In genomic region chr3:45803252-45803935, GRCh38 we compare ENCODE assay signal across 24 cellular contexts. TPM values are rescaled to one million over a fixed set of nuclear protein-coding genes. Genes with fewer than 3 reads are reported as not detected.
"Had no signal": no experiment of that assay in that cellular context is flagged by ENCODE, and none has a peak within 500 bp of the region (broad histone marks: within the 10 kb centered on the region; RNA-seq: fewer than 3 reads in every experiment).

No MANE protein-coding gene starts in this region.

- H3K27ac ChIP-seq: esophagus squamous epithelium, lower lobe of right lung, ovary, psoas muscle, sigmoid colon, stomach, thyroid gland, upper lobe of left lung had no signal

- H3K9me3 ChIP-seq: esophagus squamous epithelium, lower lobe of right lung, ovary, psoas muscle, sigmoid colon, stomach, thyroid gland, upper lobe of left lung had no signal

- H3K36me3 Mint-ChIP-seq: stimulated activated effector memory CD8-positive, alpha-beta T cell treated with anti-CD3 and anti-CD28 coated beads, Interleukin-12 subunit alpha, Interleukin-12 subunit beta, amount 100 ng/mL, for 72 hours had no signal

- DNase-seq: cortex of kidney; effector memory CD8-positive, alpha-beta T cell; erythroblast; esophagus squamous epithelium; foreskin melanocyte; hypothalamus; left ventricle myocardium superior; lower lobe of right lung; naive B cell; occipital lobe; posterior cingulate gyrus; psoas muscle; right cardiac atrium; sigmoid colon; stimulated activated CD4-positive, alpha-beta T cell treated with anti-CD3 and anti-CD28 coated beads, Interleukin-2, amount 100 ng/mL, for 24 hours; stimulated activated CD4-positive, alpha-beta T cell treated with anti-CD3 and anti-CD28 coated beads, Interleukin-4, amount 100 ng/mL, for 24 hours; stimulated activated naive CD4-positive, alpha-beta T cell treated with Interleukin-2 at 50 U/mL for 16 hours; stomach; thyroid gland; upper lobe of left lung had no signal

- H3K27ac Mint-ChIP-seq: effector memory CD8-positive, alpha-beta T cell; memory B cell; stimulated activated effector memory CD8-positive, alpha-beta T cell treated with anti-CD3 and anti-CD28 coated beads, Interleukin-12 subunit alpha, Interleukin-12 subunit beta, amount 100 ng/mL, for 72 hours had no signal

- H3K4me1 ChIP-seq: esophagus squamous epithelium, lower lobe of right lung, psoas muscle, sigmoid colon, thyroid gland, upper lobe of left lung had no signal

- H3K27me3 ChIP-seq: ovary, thyroid gland, upper lobe of left lung had no signal

- H3K4me3 ChIP-seq: esophagus squamous epithelium, lower lobe of right lung, ovary, psoas muscle, sigmoid colon, stomach, thyroid gland, upper lobe of left lung had no signal

- H3K9me3 Mint-ChIP-seq: effector memory CD8-positive, alpha-beta T cell; stimulated activated effector memory CD8-positive, alpha-beta T cell treated with anti-CD3 and anti-CD28 coated beads, Interleukin-12 subunit alpha, Interleukin-12 subunit beta, amount 100 ng/mL, for 72 hours had no signal

- H3K4me3 Mint-ChIP-seq: effector memory CD8-positive, alpha-beta T cell; memory B cell; naive B cell; stimulated activated effector memory CD8-positive, alpha-beta T cell treated with anti-CD3 and anti-CD28 coated beads, Interleukin-12 subunit alpha, Interleukin-12 subunit beta, amount 100 ng/mL, for 72 hours had no signal

- ATAC-seq: effector memory CD8-positive, alpha-beta T cell; left ventricle myocardium superior; lower lobe of right lung; psoas muscle; right cardiac atrium; stimulated activated effector memory CD8-positive, alpha-beta T cell treated with anti-CD3 and anti-CD28 coated beads, Interleukin-12 subunit alpha, Interleukin-12 subunit beta, amount 100 ng/mL, for 72 hours had no signal

- H3K4me1 Mint-ChIP-seq: memory B cell; naive B cell; stimulated activated effector memory CD8-positive, alpha-beta T cell treated with anti-CD3 and anti-CD28 coated beads, Interleukin-12 subunit alpha, Interleukin-12 subunit beta, amount 100 ng/mL, for 72 hours had no signal

- H3K36me3 ChIP-seq: esophagus squamous epithelium, lower lobe of right lung, ovary, sigmoid colon, stomach, thyroid gland, upper lobe of left lung had no signal

RNA-seq across cellular contexts. Expression of gene SLC6A20, which starts 7.1 kb away (rescaled TPM):
- total RNA-seq: dermis microvascular lymphatic vessel endothelial cell, left ventricle myocardium superior, right cardiac atrium had no signal
